25 cellular contexts compared by ENCODE assay signal in genomic region chr14:54425537-54426274, GRCh38. TPM values are rescaled to one million over a fixed set of nuclear protein-coding genes. Genes with fewer than 3 reads are reported as not detected.
DNase-seq lines count a peak whose midpoint lies in the region; ATAC-seq, FAIRE-seq and TF ChIP-seq lines count a peak whose summit lies in the region.
"Had no signal": no experiment of that assay in that cellular context is flagged by ENCODE, and none has a peak within 500 bp of the region (broad histone marks: within the 10 kb centered on the region; RNA-seq: fewer than 3 reads in every experiment).

No MANE protein-coding gene starts in this region.

- no TSS peak for BruUV-seq in K562 (replicated peaks; lab: Mats Ljungman, UMichigan)

- H3K4me1 ChIP-seq in K562 (replicated peaks in 1 of 2; ENCODE audit: control insufficient read depth in 2 of 2, insufficient read depth in 2 of 2, low read length in 2 of 2): no peaks in the 10 kb centered on the region; a peak in 1 of 5 replicates
- H3K4me1 ChIP-seq in naive thymus-derived CD4-positive, alpha-beta T cell (ENCODE audit: control insufficient read depth in 2 of 2, insufficient read depth in 2 of 2, low read length in 2 of 2): no peaks in the 10 kb centered on the region
- H3K4me1 ChIP-seq: BLaER1 treated with 17β-estradiol and CSF1 and Interleukin-3, amounts not matched to agents 10 nM and 100 nM had no signal

- no peak overlapping the region for H2AFZ ChIP-seq in K562 (ENCODE audit: low read depth, low read length)

- 92% methylated on average over 3 of the region's 3 CpGs for WGBS in K562 (ENCODE audit: insufficient coverage, low coverage, missing lambda C conversion rate)

- FAIRE-seq in K562 (lab: Jason Lieb, UNC): no peak
- FAIRE-seq: GM12878, RCC 7860 had no signal

- no peak for TF ChIP-seq EP300 in K562 (IDR thresholded peaks at IDR 0.05; ENCODE audit: low read length)

- no peak overlapping the region for H3K4me3 ChIP-seq in K562
- H3K4me3 ChIP-seq in naive thymus-derived CD4-positive, alpha-beta T cell (ENCODE audit: low read length): no peak overlapping the region
- H3K4me3 ChIP-seq: BLaER1 treated with 17β-estradiol and CSF1 and Interleukin-3, amounts not matched to agents 10 nM and 100 nM; GM12878; MG63 had no signal

- no peak for TF ChIP-seq RAD21 in K562 (CRISPR knock-in tag; conservative IDR thresholded peaks at IDR 0.05 in 1 of 2, IDR thresholded peaks at IDR 0.05 in 1 of 2)

- H3K36me3 Mint-ChIP-seq in activated naive CD4-positive, alpha-beta T cell treated with anti-CD3 and anti-CD28 coated beads, Interleukin-2, amount 10 ng/mL, durations not matched to agents 7 days and 5 days: peaks cover 35% of the 10 kb centered on the region
- H3K36me3 Mint-ChIP-seq in activated naive CD4-positive, alpha-beta T cell treated with anti-CD3 and anti-CD28 coated beads, Interleukin-2, amount 50 U/mL, for 72 hours: peaks cover 6 to 37% of the 10 kb centered on the region in 2 donors
- H3K36me3 Mint-ChIP-seq in HFFc6 (ENCODE audit: low read depth): peaks cover 18% of the 10 kb centered on the region
- H3K36me3 Mint-ChIP-seq in stimulated activated naive B cell treated with anti-CD40 and anti-IgM and Interleukin-4, amounts not matched to agents 10 μg/mL and 1 μg/mL and 100 μg/mL, for 72 hours: peaks cover 24 to 39% of the 10 kb centered on the region in 2 donors
- peaks cover 0 to 42% (median 11%) of the 10 kb centered on the region in 5 donors for H3K36me3 Mint-ChIP-seq in naive thymus-derived CD4-positive, alpha-beta T cell

- H3K9ac ChIP-seq in K562 (ENCODE audit: insufficient read depth in 1 of 2, low read depth in 2 of 2, low read length in 2 of 2): no peak overlapping the region
- H3K9ac ChIP-seq: BLaER1 treated with 17β-estradiol and CSF1 and Interleukin-3, amounts not matched to agents 10 nM and 100 nM had no signal

- H3K79me2 ChIP-seq in K562 (ENCODE audit: control insufficient read depth, insufficient read depth, low read length): no peaks in the 10 kb centered on the region

- in situ Hi-C loops in K562 (cut with MboI): no loop called here

- no peak overlapping the region for H3K4me2 ChIP-seq in K562 (ENCODE audit: insufficient read depth, low read length)
- H3K4me2 ChIP-seq: BLaER1 treated with 17β-estradiol and CSF1 and Interleukin-3, amounts not matched to agents 10 nM and 100 nM had no signal

- DNase-seq in activated naive CD4-positive, alpha-beta T cell treated with anti-CD3 and anti-CD28 coated beads, Interleukin-2, amount 10 ng/mL, durations not matched to agents 7 days and 5 days: no peak
- no peak for DNase-seq in activated naive CD4-positive, alpha-beta T cell treated with anti-CD3 and anti-CD28 coated beads, Interleukin-2, amount 50 U/mL, for 72 hours (ENCODE audit: low spot score in 2 of 2)
- DNase-seq in HFFc6: no peak
- no peak for DNase-seq in K562 (ENCODE audit: extremely low read depth in 1 of 4, low spot score in 3 of 4)
- DNase-seq in stimulated activated naive B cell treated with anti-CD40 and anti-IgM and Interleukin-4, amounts not matched to agents 10 μg/mL and 1 μg/mL and 100 μg/mL, for 72 hours: no peak
- DNase-seq in naive thymus-derived CD4-positive, alpha-beta T cell: no peak
- DNase-seq: Calu3; CD8-positive, alpha-beta T cell; DMS53; EL; GOT3; IMR-90; Kasumi-1; MG63; NCI-H1048; NCI-H1436 treated with DMSO at 0.1 percent for 48 hours; NCI-H2081; NCI-H510A; NCI-H748 treated with DMSO at 0.1 percent for 48 hours; NK-92 treated with Interleukin-12 subunit alpha and Interleukin-12 subunit beta, amount 100 ng/mL, for 24 hours had no signal

- POLR2A ChIA-PET in K562 (lab: Yijun Ruan, JAX): interaction anchor here (0.7 to 1.3 kb wide), 4 partner anchors 10 to 957 kb away, joined by 3 read pairs; no protein-coding TSS in a partner anchor
- POLR2A ChIA-PET in naive thymus-derived CD4-positive, alpha-beta T cell (lab: Charles Lee): no interaction called here

- H3K27ac ChIP-seq in K562 (ENCODE audit: extremely low read depth, low read depth, low read length): no peak overlapping the region
- H3K27ac ChIP-seq in naive thymus-derived CD4-positive, alpha-beta T cell (ENCODE audit: low read depth, low read length): no peak overlapping the region
- H3K27ac ChIP-seq: BLaER1 treated with 17β-estradiol and CSF1 and Interleukin-3, amounts not matched to agents 10 nM and 100 nM had no signal

- ATAC-seq in activated naive CD4-positive, alpha-beta T cell treated with anti-CD3 and anti-CD28 coated beads, Interleukin-2, amount 50 U/mL, for 72 hours: no peak
- ATAC-seq in K562: no peak
- ATAC-seq in stimulated activated naive B cell treated with anti-CD40 and anti-IgM and Interleukin-4, amounts not matched to agents 10 μg/mL and 1 μg/mL and 100 μg/mL, for 72 hours (replicated peaks): no peak
- no peak for ATAC-seq in naive thymus-derived CD4-positive, alpha-beta T cell
- ATAC-seq in HG02678 (IDR thresholded peaks at IDR 0.05; ENCODE audit: unreplicated experiment): no peak
- ATAC-seq: CD8-positive, alpha-beta T cell; GM12878; Right ventricle myocardium inferior had no signal

- no peaks in the 10 kb centered on the region for H3K9me3 ChIP-seq in K562 (replicated peaks; ENCODE audit: control insufficient read depth, insufficient read depth, low read depth, low read length)
- no peaks in the 10 kb centered on the region for H3K9me3 ChIP-seq in naive thymus-derived CD4-positive, alpha-beta T cell (ENCODE audit: control insufficient read depth in 2 of 3, low read length in 3 of 3)
- H3K9me3 ChIP-seq: BLaER1 treated with 17β-estradiol and CSF1 and Interleukin-3, amounts not matched to agents 10 nM and 100 nM; MG63 had no signal

- no peaks in the 10 kb centered on the region for H3K27me3 Mint-ChIP-seq in activated naive CD4-positive, alpha-beta T cell treated with anti-CD3 and anti-CD28 coated beads, Interleukin-2, amount 10 ng/mL, durations not matched to agents 7 days and 5 days
- no peaks in the 10 kb centered on the region for H3K27me3 Mint-ChIP-seq in HFFc6 (ENCODE audit: insufficient read depth)
- no peaks in the 10 kb centered on the region for H3K27me3 Mint-ChIP-seq in stimulated activated naive B cell treated with anti-CD40 and anti-IgM and Interleukin-4, amounts not matched to agents 10 μg/mL and 1 μg/mL and 100 μg/mL, for 72 hours
- no peaks in the 10 kb centered on the region for H3K27me3 Mint-ChIP-seq in naive thymus-derived CD4-positive, alpha-beta T cell

- TF ChIP-seq CTCF in HFFc6 (IDR thresholded peaks at IDR 0.05) (no peak), K562 (IDR thresholded peaks at IDR 0.05 in 2 of 3, conservative IDR thresholded peaks at IDR 0.05 in 1 of 3; ENCODE audit: insufficient read depth in 2 of 3, low read depth in 1 of 3, low read length in 3 of 3) (no peak)

- H3K36me3 ChIP-seq in K562 (ENCODE audit: control insufficient read depth, insufficient read depth, low read length): peaks cover 68% of the 10 kb centered on the region
- H3K36me3 ChIP-seq in naive thymus-derived CD4-positive, alpha-beta T cell (ENCODE audit: control insufficient read depth in 2 of 3, insufficient read depth in 3 of 3, low read length in 3 of 3): peaks cover 4 to 44% (median 4%) of the 10 kb centered on the region in 3 experiments

- no peak for TF ChIP-seq POLR2A in K562 (conservative IDR thresholded peaks at IDR 0.05)

- H3K4me1 Mint-ChIP-seq in activated naive CD4-positive, alpha-beta T cell treated with anti-CD3 and anti-CD28 coated beads, Interleukin-2, amount 10 ng/mL, durations not matched to agents 7 days and 5 days: no peaks in the 10 kb centered on the region
- peaks cover 12% of the 10 kb centered on the region for H3K4me1 Mint-ChIP-seq in HFFc6 (ENCODE audit: low read depth)
- H3K4me1 Mint-ChIP-seq in stimulated activated naive B cell treated with anti-CD40 and anti-IgM and Interleukin-4, amounts not matched to agents 10 μg/mL and 1 μg/mL and 100 μg/mL, for 72 hours: peaks cover 1 to 2% of the 10 kb centered on the region in 2 donors
- H3K4me1 Mint-ChIP-seq in naive thymus-derived CD4-positive, alpha-beta T cell: peaks cover 0 to 2% (median 0%) of the 10 kb centered on the region in 7 donors

- CTCF ChIA-PET in activated naive CD4-positive, alpha-beta T cell treated with anti-CD3 and anti-CD28 coated beads, Interleukin-2, amount 10 ng/mL, durations not matched to agents 7 days and 5 days (lab: Charles Lee): no interaction called here
- CTCF ChIA-PET in K562 (lab: Yijun Ruan, JAX; ENCODE audit: low intra/inter-chr PET ratio): no interaction called here
- CTCF ChIA-PET in naive thymus-derived CD4-positive, alpha-beta T cell (lab: Charles Lee): interaction anchor here (0.8 kb wide), 1 partner anchor 18 kb away, joined by 3 read pairs; no protein-coding TSS in a partner anchor

- peak overlapping the region; percentile 12 for H3K27ac Mint-ChIP-seq in activated naive CD4-positive, alpha-beta T cell treated with anti-CD3 and anti-CD28 coated beads, Interleukin-2, amount 10 ng/mL, durations not matched to agents 7 days and 5 days
- peak overlapping the region in 1 of 2 donors; percentile 1 for H3K27ac Mint-ChIP-seq in activated naive CD4-positive, alpha-beta T cell treated with anti-CD3 and anti-CD28 coated beads, Interleukin-2, amount 50 U/mL, for 72 hours
- H3K27ac Mint-ChIP-seq in HFFc6: peak overlapping the region; percentile 29; the same call in 1 of the 2 replicates
- H3K27ac Mint-ChIP-seq in stimulated activated naive B cell treated with anti-CD40 and anti-IgM and Interleukin-4, amounts not matched to agents 10 μg/mL and 1 μg/mL and 100 μg/mL, for 72 hours: peak overlapping the region; percentile 70
- peak overlapping the region in 2 of 9 donors; percentile 1 to 19 for H3K27ac Mint-ChIP-seq in naive thymus-derived CD4-positive, alpha-beta T cell
- H3K27ac Mint-ChIP-seq: CD8-positive, alpha-beta T cell had no signal

- no peak overlapping the region for H3K4me3 Mint-ChIP-seq in activated naive CD4-positive, alpha-beta T cell treated with anti-CD3 and anti-CD28 coated beads, Interleukin-2, amount 10 ng/mL, durations not matched to agents 7 days and 5 days
- H3K4me3 Mint-ChIP-seq in HFFc6: no peak overlapping the region
- no peak overlapping the region for H3K4me3 Mint-ChIP-seq in stimulated activated naive B cell treated with anti-CD40 and anti-IgM and Interleukin-4, amounts not matched to agents 10 μg/mL and 1 μg/mL and 100 μg/mL, for 72 hours
- H3K4me3 Mint-ChIP-seq in naive thymus-derived CD4-positive, alpha-beta T cell: no peak overlapping the region
- H3K4me3 Mint-ChIP-seq: CD8-positive, alpha-beta T cell had no signal

- no peaks in the 10 kb centered on the region for H3K9me3 Mint-ChIP-seq in activated naive CD4-positive, alpha-beta T cell treated with anti-CD3 and anti-CD28 coated beads, Interleukin-2, amount 10 ng/mL, durations not matched to agents 7 days and 5 days
- no peaks in the 10 kb centered on the region for H3K9me3 Mint-ChIP-seq in activated naive CD4-positive, alpha-beta T cell treated with anti-CD3 and anti-CD28 coated beads, Interleukin-2, amount 50 U/mL, for 72 hours
- H3K9me3 Mint-ChIP-seq in HFFc6: no peaks in the 10 kb centered on the region
- no peaks in the 10 kb centered on the region for H3K9me3 Mint-ChIP-seq in stimulated activated naive B cell treated with anti-CD40 and anti-IgM and Interleukin-4, amounts not matched to agents 10 μg/mL and 1 μg/mL and 100 μg/mL, for 72 hours
- no peaks in the 10 kb centered on the region for H3K9me3 Mint-ChIP-seq in naive thymus-derived CD4-positive, alpha-beta T cell
- H3K9me3 Mint-ChIP-seq: CD8-positive, alpha-beta T cell had no signal

- H3K27me3 ChIP-seq in K562 (ENCODE audit: control insufficient read depth in 2 of 2, insufficient read depth in 2 of 2, low read length in 2 of 2): no peaks in the 10 kb centered on the region
- no peaks in the 10 kb centered on the region for H3K27me3 ChIP-seq in naive thymus-derived CD4-positive, alpha-beta T cell (ENCODE audit: control insufficient read depth in 2 of 2, insufficient read depth in 2 of 2, low read length in 2 of 2)
- H3K27me3 ChIP-seq: BLaER1 treated with 17β-estradiol and CSF1 and Interleukin-3, amounts not matched to agents 10 nM and 100 nM; MG63 had no signal

- H3K9me1 ChIP-seq in K562 (ENCODE audit: control insufficient read depth, insufficient read depth, low read length): no peaks in the 10 kb centered on the region

- no peaks in the 10 kb centered on the region for H4K20me1 ChIP-seq in K562 (replicated peaks; ENCODE audit: control insufficient read depth, insufficient read depth, low read length)

- intact Hi-C loops in K562 (cut with micrococcal nuclease): no loop called here
- intact Hi-C loops in naive thymus-derived CD4-positive, alpha-beta T cell (cut with micrococcal nuclease): no loop called here

RNA-seq across cellular contexts. Expression of gene CNIH1, which starts 15.5 kb away (rescaled TPM):
- 10 to 100 TPM; 73.5 to 79.1 TPM for total RNA-seq in activated naive CD4-positive, alpha-beta T cell treated with anti-CD3 and anti-CD28 coated beads, Interleukin-2, amount 50 U/mL, for 72 hours
- total RNA-seq in HFFc6 (2021; fragmentation: NEBNext Ultra II Directional; extraction: Animal tissue kit (Norgen Biotek cat#: 25700)): 100 to 1,000 TPM; 158 to 212 (median 194) TPM
- total RNA-seq in K562 (2011; cell fraction: chromatin; rRNA removed; ENCODE audit: low replicate concordance): 42.7 and 50.6 TPM in 2 replicates
- 53.0 and 54.3 TPM in 2 replicates for total RNA-seq in K562 (2011; cell fraction: nucleolus; rRNA removed)
- 45.3 and 55.3 TPM in 2 replicates for total RNA-seq in K562 (2011; cell fraction: nucleoplasm; rRNA removed)
- total RNA-seq in K562 (2014; rRNA removed): 13.9 and 23.0 TPM in 2 replicates
- 66.7 and 76.5 TPM in 2 replicates for total RNA-seq in K562 (2014; rRNA removed; fragmentation: Illumina TruSeq; extraction: Trizol)
- total RNA-seq in K562 (2015; rRNA removed; fragmentation: Illumina TruSeq; extraction: Trizol): 46.6 and 56.9 TPM in 2 replicates
- total RNA-seq in K562 (2021): 71.3 and 79.6 TPM in 2 replicates
- 182 and 185 TPM in 2 replicates for polyA plus RNA-seq in K562 (2011; rRNA removed)
- 197 and 314 TPM in 2 replicates for polyA plus RNA-seq in K562 (2011; cell fraction: cytosol; rRNA removed)
- polyA plus RNA-seq in K562 (2011; cell fraction: nucleus; rRNA removed): 34.6 and 48.0 TPM in 2 replicates
- 80.5 and 159 TPM in 2 replicates for polyA plus RNA-seq in K562 (2012)
- polyA plus RNA-seq in K562 (2014; fragmentation: Illumina TruSeq; extraction: Trizol): 116 and 120 TPM in 2 replicates
- 100 to 1,000 TPM; 253 to 283 TPM for polyA plus RNA-seq in K562 (2014; fragmentation: Nextera tagmentation; extraction: Ambion mirVana)
- polyA plus RNA-seq in K562 (2014; rRNA removed): 77.3 and 95.9 TPM in 2 replicates
- polyA minus RNA-seq in K562 (2011; rRNA and poly(A)+ RNA removed): 110 and 122 TPM in 2 replicates
- 79.5 and 84.4 TPM in 2 replicates for polyA minus RNA-seq in K562 (2011; cell fraction: cytosol; rRNA and poly(A)+ RNA removed)
- 8.8 and 17.8 TPM in 2 replicates for polyA minus RNA-seq in K562 (2011; cell fraction: nucleus; rRNA and poly(A)+ RNA removed)
- 10 to 100 TPM; 50.5 to 87.9 (median 57.8) TPM for total RNA-seq in naive thymus-derived CD4-positive, alpha-beta T cell
- 10 to 100 TPM; 59.7 to 99.3 TPM for polyA plus RNA-seq in naive thymus-derived CD4-positive, alpha-beta T cell

RNA-seq across cellular contexts. Expression of gene CDKN3, which starts 28.9 kb away (rescaled TPM):
- total RNA-seq in activated naive CD4-positive, alpha-beta T cell treated with anti-CD3 and anti-CD28 coated beads, Interleukin-2, amount 50 U/mL, for 72 hours: 100 to 1,000 TPM in 1 of 2 donors, 10 to 100 TPM in 1; 62.1 to 106 TPM
- total RNA-seq in HFFc6 (2021; fragmentation: NEBNext Ultra II Directional; extraction: Animal tissue kit (Norgen Biotek cat#: 25700)): 100 to 1,000 TPM in 1 of 6 experiments, 10 to 100 TPM in 5; 33.3 to 106 (median 91.8) TPM
- 4.6 and 10.9 TPM in 2 replicates for total RNA-seq in K562 (2011; cell fraction: chromatin; rRNA removed; ENCODE audit: low replicate concordance)
- 5.8 and 6.7 TPM in 2 replicates for total RNA-seq in K562 (2011; cell fraction: nucleolus; rRNA removed)
- total RNA-seq in K562 (2011; cell fraction: nucleoplasm; rRNA removed): 12.1 and 17.2 TPM in 2 replicates
- total RNA-seq in K562 (2014; rRNA removed): 41.5 and 46.3 TPM in 2 replicates
- 60.4 and 62.4 TPM in 2 replicates for total RNA-seq in K562 (2014; rRNA removed; fragmentation: Illumina TruSeq; extraction: Trizol)
- 58.3 and 62.4 TPM in 2 replicates for total RNA-seq in K562 (2015; rRNA removed; fragmentation: Illumina TruSeq; extraction: Trizol)
- 41.3 and 46.5 TPM in 2 replicates for total RNA-seq in K562 (2021)
- 75.1 and 98.8 TPM in 2 replicates for polyA plus RNA-seq in K562 (2011; rRNA removed)
- 37.8 and 54.2 TPM in 2 replicates for polyA plus RNA-seq in K562 (2011; cell fraction: cytosol; rRNA removed)
- polyA plus RNA-seq in K562 (2011; cell fraction: nucleus; rRNA removed): 18.3 and 23.5 TPM in 2 replicates
- polyA plus RNA-seq in K562 (2012): 53.0 and 71.2 TPM in 2 replicates
- 68.8 and 83.6 TPM in 2 replicates for polyA plus RNA-seq in K562 (2014; fragmentation: Illumina TruSeq; extraction: Trizol)
- polyA plus RNA-seq in K562 (2014; fragmentation: Nextera tagmentation; extraction: Ambion mirVana): 100 to 1,000 TPM; 127 to 128 TPM
- 70.7 and 78.2 TPM in 2 replicates for polyA plus RNA-seq in K562 (2014; rRNA removed)
- polyA minus RNA-seq in K562 (2011; rRNA and poly(A)+ RNA removed): 38.3 and 42.7 TPM in 2 replicates
- polyA minus RNA-seq in K562 (2011; cell fraction: cytosol; rRNA and poly(A)+ RNA removed): 8.2 and 11.2 TPM in 2 replicates
- 5.1 and 11.2 TPM in 2 replicates for polyA minus RNA-seq in K562 (2011; cell fraction: nucleus; rRNA and poly(A)+ RNA removed)
- total RNA-seq in naive thymus-derived CD4-positive, alpha-beta T cell: 10 to 100 TPM in 1 of 5 experiments, 1 to 10 TPM in 3, under 1 TPM in 1; 0.93 to 48.1 (median 3.0) TPM
- 1 to 10 TPM; 2.6 to 4.9 TPM for polyA plus RNA-seq in naive thymus-derived CD4-positive, alpha-beta T cell
